11 cellular contexts compared by ENCODE assay signal in genomic region chr15:76190070-76190564, GRCh38.
DNase-seq lines count a peak whose midpoint lies in the region; ATAC-seq, FAIRE-seq and TF ChIP-seq lines count a peak whose summit lies in the region.
"Had no signal": no experiment of that assay in that cellular context is flagged by ENCODE, and none has a peak within 500 bp of the region (broad histone marks: within the 10 kb centered on the region; RNA-seq: fewer than 3 reads in every experiment).

No MANE protein-coding gene starts in this region.

- no TSS peak for BruUV-seq in Caco-2 (replicated peaks; lab: Mats Ljungman, UMichigan)
- no TSS peak for BruUV-seq in IMR-90 (replicated peaks; lab: Mats Ljungman, UMichigan)
- no TSS peak for BruUV-seq in K562 (replicated peaks; lab: Mats Ljungman, UMichigan)

- TF ChIP-seq CTCF in Caco-2 (IDR thresholded peaks at IDR 0.05; ENCODE audit: insufficient read depth in 1 of 2, low read depth in 1 of 2, low read length in 1 of 2, severe bottlenecking in 1 of 2, unreplicated experiment in 1 of 2) (no peak), IMR-90 (conservative IDR thresholded peaks at IDR 0.05; ENCODE audit: low read depth, low read length) (no peak), K562 (IDR thresholded peaks at IDR 0.05 in 2 of 3, conservative IDR thresholded peaks at IDR 0.05 in 1 of 3; ENCODE audit: insufficient read depth in 2 of 3, low read depth in 1 of 3, low read length in 3 of 3) (no peak), neural progenitor cell (IDR thresholded peaks at IDR 0.05) (no peak)
- TF ChIP-seq CTCF in CD4-positive, alpha-beta T cell (IDR thresholded peaks at IDR 0.05), result no peak

- H3K4me2 ChIP-seq in IMR-90 (ENCODE audit: low read depth, low read length) (no peak overlapping the region), K562 (ENCODE audit: insufficient read depth, low read length) (no peak overlapping the region), neural progenitor cell (no peak overlapping the region)

- H3K4ac ChIP-seq in IMR-90 (ENCODE audit: low read depth, low read length), result no peak overlapping the region

- POLR2A ChIA-PET in Caco-2 (lab: Charles Lee) (interaction anchor here (0.6 kb wide), 1 partner anchor 620 kb away, joined by 3 read pairs; no protein-coding TSS in a partner anchor), IMR-90 (lab: Charles Lee; ENCODE audit: unreplicated experiment) (no interaction called here), K562 (lab: Yijun Ruan, JAX) (interaction anchor here (0.5 kb wide), 1 partner anchor 129 kb away, joined by 3 read pairs; no protein-coding TSS in a partner anchor)
- POLR2A ChIA-PET in CD4-positive, alpha-beta T cell (lab: Charles Lee), result no interaction called here

- dilution Hi-C loops in IMR-90 (cut with HindIII; ENCODE audit: low sequenced_read_pairs, unreplicated experiment), result no loop called here

- no peaks in the 10 kb centered on the region for H3K79me2 ChIP-seq in K562 (ENCODE audit: control insufficient read depth, insufficient read depth, low read length)
- no peaks in the 10 kb centered on the region for H3K79me2 ChIP-seq in neural progenitor cell (ENCODE audit: low read depth)

- no peak overlapping the region for H4K8ac ChIP-seq in IMR-90 (ENCODE audit: low read depth in 2 of 2, low read length in 2 of 2)

- no peak overlapping the region for H2BK5ac ChIP-seq in IMR-90 (ENCODE audit: low read depth, low read length, poor library complexity, severe bottlenecking)

- no peak for TF ChIP-seq RAD21 in IMR-90 (IDR thresholded peaks at IDR 0.05; ENCODE audit: low read length)
- no peak for TF ChIP-seq RAD21 in K562 (CRISPR knock-in tag; conservative IDR thresholded peaks at IDR 0.05 in 1 of 2, IDR thresholded peaks at IDR 0.05 in 1 of 2)

- H3K18ac ChIP-seq in IMR-90 (ENCODE audit: low read depth, low read length), result no peak overlapping the region

- no peak for ATAC-seq in IMR-90 (ENCODE audit: low read depth)
- ATAC-seq in K562, result peak; percentile 9
- ATAC-seq in CD4-positive, alpha-beta T cell (ENCODE audit: poor library complexity), result no peak

- H2AFZ ChIP-seq in IMR-90 (replicated peaks; ENCODE audit: low read length, poor library complexity) (peak overlapping the region; percentile 86), K562 (ENCODE audit: low read depth, low read length) (no peak overlapping the region), neural progenitor cell (replicated peaks) (peak overlapping the region; percentile 18)

- peaks cover 16% of the 10 kb centered on the region for H3K4me1 ChIP-seq in Caco-2
- peaks cover 7% of the 10 kb centered on the region for H3K4me1 ChIP-seq in IMR-90 (ENCODE audit: control insufficient read depth, insufficient read depth, low read length)
- peaks cover 0 to 11% of the 10 kb centered on the region in 2 experiments; a peak in 3 of 5 replicates for H3K4me1 ChIP-seq in K562 (replicated peaks in 1 of 2; ENCODE audit: control insufficient read depth in 2 of 2, insufficient read depth in 2 of 2, low read length in 2 of 2)
- no peaks in the 10 kb centered on the region for H3K4me1 ChIP-seq in neural progenitor cell

- no peak overlapping the region for H2AK5ac ChIP-seq in IMR-90 (ENCODE audit: low read depth, low read length)

- no peak overlapping the region for H2BK15ac ChIP-seq in IMR-90 (ENCODE audit: low read depth, low read length)

- H3K9me1 ChIP-seq in IMR-90 (ENCODE audit: insufficient read depth, low read length), result peaks cover 6% of the 10 kb centered on the region; the same call in 1 of the 2 replicates
- H3K9me1 ChIP-seq in K562 (ENCODE audit: control insufficient read depth, insufficient read depth, low read length), result no peaks in the 10 kb centered on the region

- H3F3A ChIP-seq in neural progenitor cell (ENCODE audit: low read depth), result no peaks in the 10 kb centered on the region

- H2BK120ac ChIP-seq in IMR-90 (ENCODE audit: low read depth, low read length), result no peak overlapping the region

- H3K9me3 Mint-ChIP-seq in Caco-2 (ENCODE audit: unreplicated experiment) (no peaks in the 10 kb centered on the region), neural progenitor cell (no peaks in the 10 kb centered on the region)
- no peaks in the 10 kb centered on the region for H3K9me3 Mint-ChIP-seq in CD4-positive, alpha-beta T cell

- H3K27me3 Mint-ChIP-seq in Caco-2 (ENCODE audit: insufficient read depth, unreplicated experiment), result peaks cover 3% of the 10 kb centered on the region
- peaks cover 7% of the 10 kb centered on the region for H3K27me3 Mint-ChIP-seq in neural progenitor cell (ENCODE audit: insufficient read depth, low read depth)
- H3K27me3 Mint-ChIP-seq in CD4-positive, alpha-beta T cell, result peaks cover 45% of the 10 kb centered on the region

- TF ChIP-seq POLR2A in IMR-90 (IDR thresholded peaks at IDR 0.05; ENCODE audit: low read depth, low read length), result no peak
- TF ChIP-seq POLR2A in K562 (conservative IDR thresholded peaks at IDR 0.05), result no peak

- no peaks in the 10 kb centered on the region for H3K27me3 ChIP-seq in Caco-2 (replicated peaks; ENCODE audit: control insufficient read depth, insufficient read depth, low read length)
- no peaks in the 10 kb centered on the region; the same call in 1 of the 2 replicates for H3K27me3 ChIP-seq in IMR-90 (ENCODE audit: control insufficient read depth, insufficient read depth, low read length)
- no peaks in the 10 kb centered on the region; a peak in 1 of 5 replicates for H3K27me3 ChIP-seq in K562 (ENCODE audit: control insufficient read depth in 2 of 2, insufficient read depth in 2 of 2, low read length in 2 of 2)
- peaks cover 24% of the 10 kb centered on the region for H3K27me3 ChIP-seq in neural progenitor cell
- peaks cover 28% of the 10 kb centered on the region for H3K27me3 ChIP-seq in CD4-positive, alpha-beta T cell (ENCODE audit: control insufficient read depth, insufficient read depth, low read length)
- H3K27me3 ChIP-seq: colonic mucosa had no signal

- H3K4me3 ChIP-seq in Caco-2 (ENCODE audit: low read depth, low read length) (no peak overlapping the region), IMR-90 (ENCODE audit: insufficient read depth, low read depth, low read length) (no peak overlapping the region), K562 (no peak overlapping the region), neural progenitor cell (no peak overlapping the region)
- H3K4me3 ChIP-seq: colonic mucosa, gastroesophageal sphincter, sigmoid colon had no signal

- H3K4me3 Mint-ChIP-seq in Caco-2 (ENCODE audit: unreplicated experiment) (peak overlapping the region; percentile 66), neural progenitor cell (no peak overlapping the region)
- no peak overlapping the region for H3K4me3 Mint-ChIP-seq in CD4-positive, alpha-beta T cell

- WGBS in IMR-90 (ENCODE audit: extremely low coverage in 2 of 2, insufficient read length in 1 of 2), 2 experiments, result 63% methylated on average over 5 of the region's 12 CpGs; no CpG with 5 or more reads in 1 of the 2 experiments
- WGBS in K562 (ENCODE audit: insufficient coverage, low coverage, missing lambda C conversion rate), result 5% methylated on average over 12 of the region's 12 CpGs

- H3K79me1 ChIP-seq in IMR-90 (ENCODE audit: low read depth in 1 of 2, low read length in 2 of 2), result no peaks in the 10 kb centered on the region

- FAIRE-seq in K562 (lab: Jason Lieb, UNC) (no peak), urothelium cell line (lab: Jason Lieb, UNC) (no peak)

- H4K91ac ChIP-seq in IMR-90 (ENCODE audit: insufficient read depth, low read depth, low read length), result no peak overlapping the region

- no peaks in the 10 kb centered on the region for H3K36me3 ChIP-seq in Caco-2 (ENCODE audit: control insufficient read depth, insufficient read depth, low read length)
- no peaks in the 10 kb centered on the region for H3K36me3 ChIP-seq in IMR-90 (ENCODE audit: control insufficient read depth, insufficient read depth, low read length)
- no peaks in the 10 kb centered on the region for H3K36me3 ChIP-seq in K562 (ENCODE audit: control insufficient read depth, insufficient read depth, low read length)
- H3K36me3 ChIP-seq in neural progenitor cell, result no peaks in the 10 kb centered on the region
- H3K36me3 ChIP-seq: colonic mucosa, gastroesophageal sphincter, sigmoid colon had no signal

- no peak overlapping the region for H2AK9ac ChIP-seq in IMR-90 (replicated peaks; ENCODE audit: low read depth, low read length, poor library complexity)

- H3K9me3 ChIP-seq in Caco-2 (0 out of 2 replicates have a peak, but pooled peaks cover 3% of the 10 kb centered on the region), IMR-90 (ENCODE audit: control insufficient read depth, insufficient read depth, low read length) (no peaks in the 10 kb centered on the region), K562 (replicated peaks; ENCODE audit: control insufficient read depth, insufficient read depth, low read depth, low read length) (no peaks in the 10 kb centered on the region), neural progenitor cell (ENCODE audit: low read depth) (no peaks in the 10 kb centered on the region)
- no peaks in the 10 kb centered on the region for H3K9me3 ChIP-seq in CD4-positive, alpha-beta T cell (ENCODE audit: control insufficient read depth, low read length)
- H3K9me3 ChIP-seq: colonic mucosa, gastroesophageal sphincter, sigmoid colon had no signal

- H4K5ac ChIP-seq in IMR-90 (ENCODE audit: low read depth, low read length), result no peak overlapping the region

- no peak for DNase-seq in Caco-2
- no peak for DNase-seq in IMR-90
- no peak for DNase-seq in K562 (ENCODE audit: extremely low read depth in 1 of 4, low spot score in 3 of 4)
- DNase-seq in neural progenitor cell (ENCODE audit: low spot score), result no peak
- no peak for DNase-seq in kidney glomerular epithelial cell (lab: John Stamatoyannopoulos, UW)
- DNase-seq in urothelium cell line (ENCODE audit: low spot score), result no peak
- no peak for DNase-seq in CD4-positive, alpha-beta T cell
- no peak for DNase-seq in Ammon's horn (ENCODE audit: low spot score)

- in situ Hi-C loops in IMR-90 (cut with MboI; ENCODE audit: low sequenced_read_pairs), result loop anchor here (10.0 kb wide), 1 partner anchor 675 kb away; no protein-coding TSS in a partner anchor
- in situ Hi-C loops in K562 (cut with MboI), result no loop called here

- no peak overlapping the region for H3K27ac ChIP-seq in IMR-90 (ENCODE audit: insufficient read depth, low read length)
- no peak overlapping the region for H3K27ac ChIP-seq in K562 (ENCODE audit: extremely low read depth, low read depth, low read length)
- H3K27ac ChIP-seq in neural progenitor cell, result no peak overlapping the region
- H3K27ac ChIP-seq in CD4-positive, alpha-beta T cell (ENCODE audit: low read depth, low read length), result no peak overlapping the region
- H3K27ac ChIP-seq: colonic mucosa, gastroesophageal sphincter, sigmoid colon had no signal

- no peaks in the 10 kb centered on the region for H4K20me1 ChIP-seq in IMR-90 (ENCODE audit: insufficient read depth, low read length)
- 0 out of 2 replicates have a peak, but pooled peaks cover 3% of the 10 kb centered on the region for H4K20me1 ChIP-seq in K562 (replicated peaks; ENCODE audit: control insufficient read depth, insufficient read depth, low read length)
- H4K20me1 ChIP-seq in neural progenitor cell (ENCODE audit: low read depth), result no peaks in the 10 kb centered on the region

- CTCF ChIA-PET in Caco-2 (lab: Charles Lee), result no interaction called here
- CTCF ChIA-PET in IMR-90 (lab: Yijun Ruan, JAX), result interaction anchor here (1.5 to 1.6 kb wide), 2 partner anchors 140 to 676 kb away, joined by 4 to 5 read pairs; no protein-coding TSS in a partner anchor
- CTCF ChIA-PET in K562 (lab: Yijun Ruan, JAX; ENCODE audit: low intra/inter-chr PET ratio), result interaction anchor here (0.6 to 1.4 kb wide), 3 partner anchors 138 to 677 kb away, joined by 3 to 9 read pairs (median 3); no protein-coding TSS in a partner anchor
- CTCF ChIA-PET in CD4-positive, alpha-beta T cell (lab: Charles Lee), result no interaction called here

- H3K36me3 Mint-ChIP-seq in Caco-2 (ENCODE audit: insufficient read depth, unreplicated experiment) (peaks cover 6% of the 10 kb centered on the region), neural progenitor cell (no peaks in the 10 kb centered on the region)
- no peaks in the 10 kb centered on the region for H3K36me3 Mint-ChIP-seq in CD4-positive, alpha-beta T cell (ENCODE audit: low read depth)

- no peak overlapping the region for H3K23ac ChIP-seq in IMR-90 (ENCODE audit: low read depth, low read length)

- intact Hi-C loops in Caco-2 (cut with micrococcal nuclease; ENCODE audit: unreplicated experiment), result loop anchor here (2.0 kb wide), 2 partner anchors 147 to 677 kb away; partner anchors contain the start of gene ISL2
- intact Hi-C loops in IMR-90 (cut with micrococcal nuclease), result loop anchor here (1.0 kb wide), 2 partner anchors 140 to 676 kb away; no protein-coding TSS in a partner anchor
- intact Hi-C loops in K562 (cut with micrococcal nuclease), result loop anchor here (1.0 to 2.0 kb wide), 2 partner anchors 140 to 677 kb away; no protein-coding TSS in a partner anchor
- intact Hi-C loops in CD4-positive, alpha-beta T cell (cut with DNase I, micrococcal nuclease), result loop anchor here in 1 of 2 experiments (2.0 to 5.0 kb wide), 3 partner anchors 651 to 1352 kb away; no protein-coding TSS in a partner anchor

- H3K9ac ChIP-seq in IMR-90 (ENCODE audit: low read depth, low read length) (no peak overlapping the region), K562 (ENCODE audit: insufficient read depth in 1 of 2, low read depth in 2 of 2, low read length in 2 of 2) (no peak overlapping the region), neural progenitor cell (no peak overlapping the region)

- H2BK20ac ChIP-seq in IMR-90 (ENCODE audit: low read depth, low read length), result no peak overlapping the region

- H3K4me1 Mint-ChIP-seq in Caco-2 (ENCODE audit: low read depth, unreplicated experiment) (peaks cover 22% of the 10 kb centered on the region), neural progenitor cell (peaks cover 4% of the 10 kb centered on the region)
- H3K4me1 Mint-ChIP-seq in CD4-positive, alpha-beta T cell (ENCODE audit: low read depth), result peaks cover 7% of the 10 kb centered on the region

- H3K27ac Mint-ChIP-seq in Caco-2 (ENCODE audit: unreplicated experiment), result peak overlapping the region; percentile 19
- no peak overlapping the region for H3K27ac Mint-ChIP-seq in neural progenitor cell
- H3K27ac Mint-ChIP-seq in CD4-positive, alpha-beta T cell, result no peak overlapping the region

- no peak overlapping the region for H3K14ac ChIP-seq in IMR-90 (replicated peaks; ENCODE audit: low read depth, low read length)

- H3K56ac ChIP-seq in IMR-90 (ENCODE audit: extremely low read depth, insufficient read depth, low read length), result no peak overlapping the region

- no peak for TF ChIP-seq EP300 in K562 (IDR thresholded peaks at IDR 0.05; ENCODE audit: low read length)

Comparison
In these comparisons a context has a peak if more than half of its experiments do, and no peak if none do; other contexts are left out.
1. CTCF ChIA-PET loops: an anchor here in IMR-90 (1.5 to 1.6 kb wide) and K562 (0.6 to 1.4 kb wide); none called in Caco-2 and CD4-positive, alpha-beta T cell.
2. POLR2A ChIA-PET loops: an anchor here in Caco-2 (0.6 kb wide) and K562 (0.5 kb wide); none called in IMR-90 and CD4-positive, alpha-beta T cell.